Comparison of ENCODE assay signal across 1 cellular context in the genomic region with DNA sequence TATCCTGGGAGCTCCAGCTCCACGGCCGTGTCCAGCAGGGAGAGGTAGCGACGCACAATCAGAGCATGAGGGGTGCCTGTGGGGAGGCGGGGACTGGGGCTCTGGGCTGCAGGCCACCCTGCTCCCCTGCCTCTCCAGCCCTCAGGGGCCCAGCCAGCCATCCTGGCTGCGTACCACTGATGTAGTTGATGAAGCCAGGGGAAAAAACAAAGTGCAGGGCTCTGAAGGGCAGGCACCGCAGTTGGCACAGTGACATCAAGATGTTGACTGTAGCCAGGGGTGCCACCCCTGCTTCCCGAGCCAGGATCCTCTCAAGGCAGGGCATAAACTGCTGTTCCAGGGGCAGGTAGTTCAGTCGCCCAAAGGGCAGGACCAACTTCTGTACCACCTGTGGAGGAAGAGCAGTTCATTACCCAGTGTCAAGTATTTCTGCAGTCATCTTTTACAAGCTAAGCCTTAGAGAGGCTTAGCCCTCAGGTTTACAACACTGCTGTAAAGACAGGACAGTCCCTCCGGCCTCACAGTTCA.
TF ChIP-seq lines count a peak whose summit lies in the region.

No MANE protein-coding gene starts in this region.

TF ChIP-seq in IMR-90, 13 proteins besides CTCF, POLR2A, EP300 and RAD21:
- TF ChIP-seq MXI1 (IDR thresholded peaks at IDR 0.05; ENCODE audit: borderline replicate concordance, low read depth, low read length) (no peak), MAFK (IDR thresholded peaks at IDR 0.05; ENCODE audit: low read depth, low read length) (no peak), CHD1 (IDR thresholded peaks at IDR 0.05; ENCODE audit: low read depth, low read length) (no peak), MAZ (IDR thresholded peaks at IDR 0.05; ENCODE audit: borderline replicate concordance, low read depth, low read length) (no peak), NFE2L2 (IDR thresholded peaks at IDR 0.05; ENCODE audit: low read depth, low read length) (no peak), RCOR1 (IDR thresholded peaks at IDR 0.05; ENCODE audit: insufficient replicate concordance, low read length) (no peak), BHLHE40 (IDR thresholded peaks at IDR 0.05; ENCODE audit: low read depth, low read length) (no peak), FOS (IDR thresholded peaks at IDR 0.05; ENCODE audit: low read depth, low read length) (no peak), SMC3 (IDR thresholded peaks at IDR 0.05; ENCODE audit: low read depth, low read length) (no peak), CEBPB (IDR thresholded peaks at IDR 0.05; ENCODE audit: low read depth, low read length) (no peak), RFX5 (IDR thresholded peaks at IDR 0.05; ENCODE audit: low read depth, low read length) (no peak)
- TF ChIP-seq, protein P1, sequence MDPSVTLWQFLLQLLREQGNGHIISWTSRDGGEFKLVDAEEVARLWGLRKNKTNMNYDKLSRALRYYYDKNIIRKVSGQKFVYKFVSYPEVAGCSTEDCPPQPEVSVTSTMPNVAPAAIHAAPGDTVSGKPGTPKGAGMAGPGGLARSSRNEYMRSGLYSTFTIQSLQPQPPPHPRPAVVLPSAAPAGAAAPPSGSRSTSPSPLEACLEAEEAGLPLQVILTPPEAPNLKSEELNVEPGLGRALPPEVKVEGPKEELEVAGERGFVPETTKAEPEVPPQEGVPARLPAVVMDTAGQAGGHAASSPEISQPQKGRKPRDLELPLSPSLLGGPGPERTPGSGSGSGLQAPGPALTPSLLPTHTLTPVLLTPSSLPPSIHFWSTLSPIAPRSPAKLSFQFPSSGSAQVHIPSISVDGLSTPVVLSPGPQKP (IDR thresholded peaks at IDR 0.05; ENCODE audit: borderline replicate concordance, low read depth, low read length), result no peak
- TF ChIP-seq, protein P2, sequence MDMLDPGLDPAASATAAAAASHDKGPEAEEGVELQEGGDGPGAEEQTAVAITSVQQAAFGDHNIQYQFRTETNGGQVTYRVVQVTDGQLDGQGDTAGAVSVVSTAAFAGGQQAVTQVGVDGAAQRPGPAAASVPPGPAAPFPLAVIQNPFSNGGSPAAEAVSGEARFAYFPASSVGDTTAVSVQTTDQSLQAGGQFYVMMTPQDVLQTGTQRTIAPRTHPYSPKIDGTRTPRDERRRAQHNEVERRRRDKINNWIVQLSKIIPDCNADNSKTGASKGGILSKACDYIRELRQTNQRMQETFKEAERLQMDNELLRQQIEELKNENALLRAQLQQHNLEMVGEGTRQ (IDR thresholded peaks at IDR 0.05; ENCODE audit: low read depth, low read length), result no peak
